Comparison of ENCODE assay signal across 1 cellular context in genomic region chr4:107988763-107989035, GRCh38.
TF ChIP-seq lines count a peak whose summit lies in the region.

No MANE protein-coding gene starts in this region.

TF ChIP-seq in K562, 482 proteins besides CTCF, POLR2A, EP300 and RAD21 (continued from another document):
- TF ChIP-seq MBD2 (IDR thresholded peaks at IDR 0.05; ENCODE audit: borderline replicate concordance, low read depth) (no peak), IRF2 (CRISPR knock-in tag; IDR thresholded peaks at IDR 0.05) (no peak), CREB3L1 (IDR thresholded peaks at IDR 0.05; ENCODE audit: borderline replicate concordance, low read depth) (no peak), TEAD1 (CRISPR knock-in tag; IDR thresholded peaks at IDR 0.05) (no peak), TCF15 (CRISPR knock-in tag; IDR thresholded peaks at IDR 0.05) (no peak), TEAD2 (tag; IDR thresholded peaks at IDR 0.05) (no peak), PYGO2 (tag; IDR thresholded peaks at IDR 0.05) (no peak), ZNF77 (CRISPR knock-in tag; IDR thresholded peaks at IDR 0.05) (no peak), DPF2 (IDR thresholded peaks at IDR 0.05) (no peak), ZNF12 (CRISPR knock-in tag; IDR thresholded peaks at IDR 0.05) (no peak), IRF9 (tag; IDR thresholded peaks at IDR 0.05) (no peak), USF1 (CRISPR knock-in tag; IDR thresholded peaks at IDR 0.05) (no peak), CC2D1A (IDR thresholded peaks at IDR 0.05) (no peak), ZNF589 (CRISPR knock-in tag; IDR thresholded peaks at IDR 0.05; ENCODE audit: low read depth) (no peak), CLOCK (CRISPR knock-in tag; IDR thresholded peaks at IDR 0.05; ENCODE audit: borderline replicate concordance) (no peak), EGR1 (conservative IDR thresholded peaks at IDR 0.05) (no peak), PATZ1 (CRISPR knock-in tag; IDR thresholded peaks at IDR 0.05; ENCODE audit: borderline replicate concordance) (no peak)
